ENCODE assay signal across 17 cellular contexts in genomic region chr13:110797230-110797877, GRCh38.
DNase-seq lines count a peak whose midpoint lies in the region; ATAC-seq and TF ChIP-seq lines count a peak whose summit lies in the region.
"Had no signal": no experiment of that assay in that cellular context is flagged by ENCODE, and none has a peak within 500 bp of the region (broad histone marks: within the 10 kb centered on the region; RNA-seq: fewer than 3 reads in every experiment).

No MANE protein-coding gene starts in this region.

- H3K4me1 ChIP-seq in GM23338 (ENCODE audit: insufficient read depth) (peaks cover 13% of the 10 kb centered on the region), HAP-1 (no peaks in the 10 kb centered on the region)

- H3K27ac Mint-ChIP-seq in GM23338: no peak overlapping the region; the same call in 1 of the 2 replicates
- H3K27ac Mint-ChIP-seq: activated naive CD4-positive, alpha-beta T cell treated with anti-CD3 and anti-CD28 coated beads for 36 hours; activated T-cell treated with anti-CD3 and anti-CD28 coated beads, Interleukin-2, amount 50 U/mL, for 72 hours had no signal

- no peaks in the 10 kb centered on the region for H4K20me1 ChIP-seq in GM23338 (replicated peaks; ENCODE audit: insufficient read depth)

- H2AFZ ChIP-seq in GM23338: no peak overlapping the region
- H2AFZ ChIP-seq: hepatocyte had no signal

- DNase-seq in GM23338 (ENCODE audit: low spot score) (peak; percentile 47), M059J (ENCODE audit: low read depth) (peak; percentile 3), lung microvascular endothelial cell (ENCODE audit: low read depth in 2 of 2) (peak; percentile 27 to 37), NCI-H524 treated with DMSO at 0.1 percent for 48 hours (lab: John Stamatoyannopoulos, UW) (no peak), HAP-1 (ENCODE audit: low spot score in 2 of 2) (no peak)
- DNase-seq: activated naive CD4-positive, alpha-beta T cell treated with anti-CD3 and anti-CD28 coated beads for 36 hours; activated T-cell treated with anti-CD3 and anti-CD28 coated beads, Interleukin-2, amount 50 U/mL, for 72 hours; amniotic stem cell; MV-4-11; NCI-H187 treated with DMSO at 0.1 percent for 48 hours; OCI-M1; Right ventricle myocardium superior; sigmoid colon; substantia nigra had no signal

- H3K9me3 Mint-ChIP-seq in GM23338: peaks cover 19% of the 10 kb centered on the region

- in situ Hi-C loops in HAP-1 (cut with MboI; ENCODE audit: low sequenced_read_pairs): no loop called here

- peaks cover 15% of the 10 kb centered on the region for H3K27me3 Mint-ChIP-seq in GM23338 (ENCODE audit: insufficient read depth, low read depth, poor library complexity)

- no peaks in the 10 kb centered on the region for H3K79me2 ChIP-seq in GM23338 (replicated peaks; ENCODE audit: insufficient read depth)
- H3K79me2 ChIP-seq: hepatocyte had no signal

- no peaks in the 10 kb centered on the region for H3K9me2 ChIP-seq in GM23338 (ENCODE audit: insufficient read depth)

- no peak overlapping the region; the same call in 2 of the 3 replicates for H3K4me3 Mint-ChIP-seq in GM23338
- H3K4me3 Mint-ChIP-seq: activated naive CD4-positive, alpha-beta T cell treated with anti-CD3 and anti-CD28 coated beads for 36 hours; activated T-cell treated with anti-CD3 and anti-CD28 coated beads, Interleukin-2, amount 50 U/mL, for 72 hours had no signal

- H3K4me3 ChIP-seq in GM23338 (no peak overlapping the region), HAP-1 (no peak overlapping the region)
- H3K4me3 ChIP-seq: hepatocyte, sigmoid colon had no signal

- ATAC-seq in GM23338 (peak; percentile 64), GM21825 (IDR thresholded peaks at IDR 0.05; ENCODE audit: unreplicated experiment) (no peak)
- ATAC-seq: activated T-cell treated with anti-CD3 and anti-CD28 coated beads, Interleukin-2, amount 50 U/mL, for 72 hours had no signal

- TF ChIP-seq CTCF in GM23338 (conservative IDR thresholded peaks at IDR 0.05; ENCODE audit: low read depth in 2 of 2): no peak
- no peak; the same call in 1 of the 2 replicates for TF ChIP-seq CTCF in VCaP (conservative IDR thresholded peaks at IDR 0.05)

- H3K36me3 ChIP-seq in GM23338 (ENCODE audit: insufficient read depth) (no peaks in the 10 kb centered on the region), HAP-1 (replicated peaks) (no peaks in the 10 kb centered on the region)
- H3K36me3 ChIP-seq: sigmoid colon had no signal

- H3K9me3 ChIP-seq in HAP-1: no peaks in the 10 kb centered on the region

- H3K27ac ChIP-seq in GM23338 (ENCODE audit: low read depth): no peak overlapping the region
- peak overlapping the region; percentile 51 for H3K27ac ChIP-seq in VCaP
- H3K27ac ChIP-seq: hepatocyte, sigmoid colon had no signal

- H3K27me3 ChIP-seq in GM23338 (ENCODE audit: insufficient read depth) (no peaks in the 10 kb centered on the region), HAP-1 (ENCODE audit: low read depth) (peaks cover 23% of the 10 kb centered on the region)
- H3K27me3 ChIP-seq: hepatocyte, sigmoid colon had no signal

- H3K4me2 ChIP-seq in GM23338: peak overlapping the region; percentile 52; the same call in 1 of the 2 replicates
- H3K4me2 ChIP-seq: hepatocyte had no signal

- H3K36me3 Mint-ChIP-seq in GM23338 (ENCODE audit: low read depth): peaks cover 9% of the 10 kb centered on the region; the same call in 2 of the 3 replicates

- H3F3A ChIP-seq in GM23338 (replicated peaks; ENCODE audit: low read depth): no peaks in the 10 kb centered on the region

- H3K4me1 Mint-ChIP-seq in GM23338: peaks cover 35% of the 10 kb centered on the region

TF ChIP-seq in GM23338, 12 proteins besides CTCF, POLR2A, EP300 and RAD21:
- TF ChIP-seq CREB1 (CRISPR knock-in tag; IDR thresholded peaks at IDR 0.05; ENCODE audit: low read depth): no peak
- no peak for TF ChIP-seq ZNF462 (CRISPR knock-in tag; IDR thresholded peaks at IDR 0.05)
- no peak for TF ChIP-seq ZNF331 (CRISPR knock-in tag; IDR thresholded peaks at IDR 0.05; ENCODE audit: low read depth)
- TF ChIP-seq NANOG (IDR thresholded peaks at IDR 0.05; ENCODE audit: borderline replicate concordance): no peak
- TF ChIP-seq, protein P1, sequence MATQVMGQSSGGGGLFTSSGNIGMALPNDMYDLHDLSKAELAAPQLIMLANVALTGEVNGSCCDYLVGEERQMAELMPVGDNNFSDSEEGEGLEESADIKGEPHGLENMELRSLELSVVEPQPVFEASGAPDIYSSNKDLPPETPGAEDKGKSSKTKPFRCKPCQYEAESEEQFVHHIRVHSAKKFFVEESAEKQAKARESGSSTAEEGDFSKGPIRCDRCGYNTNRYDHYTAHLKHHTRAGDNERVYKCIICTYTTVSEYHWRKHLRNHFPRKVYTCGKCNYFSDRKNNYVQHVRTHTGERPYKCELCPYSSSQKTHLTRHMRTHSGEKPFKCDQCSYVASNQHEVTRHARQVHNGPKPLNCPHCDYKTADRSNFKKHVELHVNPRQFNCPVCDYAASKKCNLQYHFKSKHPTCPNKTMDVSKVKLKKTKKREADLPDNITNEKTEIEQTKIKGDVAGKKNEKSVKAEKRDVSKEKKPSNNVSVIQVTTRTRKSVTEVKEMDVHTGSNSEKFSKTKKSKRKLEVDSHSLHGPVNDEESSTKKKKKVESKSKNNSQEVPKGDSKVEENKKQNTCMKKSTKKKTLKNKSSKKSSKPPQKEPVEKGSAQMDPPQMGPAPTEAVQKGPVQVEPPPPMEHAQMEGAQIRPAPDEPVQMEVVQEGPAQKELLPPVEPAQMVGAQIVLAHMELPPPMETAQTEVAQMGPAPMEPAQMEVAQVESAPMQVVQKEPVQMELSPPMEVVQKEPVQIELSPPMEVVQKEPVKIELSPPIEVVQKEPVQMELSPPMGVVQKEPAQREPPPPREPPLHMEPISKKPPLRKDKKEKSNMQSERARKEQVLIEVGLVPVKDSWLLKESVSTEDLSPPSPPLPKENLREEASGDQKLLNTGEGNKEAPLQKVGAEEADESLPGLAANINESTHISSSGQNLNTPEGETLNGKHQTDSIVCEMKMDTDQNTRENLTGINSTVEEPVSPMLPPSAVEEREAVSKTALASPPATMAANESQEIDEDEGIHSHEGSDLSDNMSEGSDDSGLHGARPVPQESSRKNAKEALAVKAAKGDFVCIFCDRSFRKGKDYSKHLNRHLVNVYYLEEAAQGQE (IDR thresholded peaks at IDR 0.05; ENCODE audit: unreplicated experiment): no peak
- TF ChIP-seq JUNB (IDR thresholded peaks at IDR 0.05; ENCODE audit: unreplicated experiment): no peak

Comparison
In these comparisons a context has a peak if more than half of its experiments do, and no peak if none do; other contexts are left out.
1. DNase-seq: peak in GM23338 (single experiment), M059J (single experiment) and lung microvascular endothelial cell (2 of 2); none in NCI-H524 treated with DMSO at 0.1 percent for 48 hours (single experiment) and HAP-1 (0 of 2).